1 cellular context compared by ENCODE assay signal in the genomic region with DNA sequence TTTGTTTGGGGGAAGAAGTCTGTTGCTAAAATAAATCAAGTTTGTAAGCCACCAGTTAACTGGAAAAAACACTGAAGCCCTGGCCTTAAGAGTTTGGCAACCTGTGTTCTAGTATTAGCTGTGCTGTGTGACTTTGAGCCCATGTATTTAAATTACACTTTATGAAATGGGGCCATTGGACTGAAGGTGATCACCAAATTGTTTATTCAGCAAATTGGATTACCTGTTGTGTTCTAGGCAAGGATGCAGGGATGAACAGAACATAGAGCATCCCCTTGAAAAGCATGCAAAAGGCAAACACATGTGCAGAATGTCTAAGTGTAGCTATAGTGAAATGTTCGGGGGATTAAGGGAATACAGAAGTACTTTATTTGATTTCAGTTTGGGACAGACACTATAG.
TF ChIP-seq lines count a peak whose summit lies in the region.

No MANE protein-coding gene starts in this region.

TF ChIP-seq in A549, 52 proteins besides CTCF, POLR2A, EP300 and RAD21 (continued from another document):
- TF ChIP-seq, protein P1, sequence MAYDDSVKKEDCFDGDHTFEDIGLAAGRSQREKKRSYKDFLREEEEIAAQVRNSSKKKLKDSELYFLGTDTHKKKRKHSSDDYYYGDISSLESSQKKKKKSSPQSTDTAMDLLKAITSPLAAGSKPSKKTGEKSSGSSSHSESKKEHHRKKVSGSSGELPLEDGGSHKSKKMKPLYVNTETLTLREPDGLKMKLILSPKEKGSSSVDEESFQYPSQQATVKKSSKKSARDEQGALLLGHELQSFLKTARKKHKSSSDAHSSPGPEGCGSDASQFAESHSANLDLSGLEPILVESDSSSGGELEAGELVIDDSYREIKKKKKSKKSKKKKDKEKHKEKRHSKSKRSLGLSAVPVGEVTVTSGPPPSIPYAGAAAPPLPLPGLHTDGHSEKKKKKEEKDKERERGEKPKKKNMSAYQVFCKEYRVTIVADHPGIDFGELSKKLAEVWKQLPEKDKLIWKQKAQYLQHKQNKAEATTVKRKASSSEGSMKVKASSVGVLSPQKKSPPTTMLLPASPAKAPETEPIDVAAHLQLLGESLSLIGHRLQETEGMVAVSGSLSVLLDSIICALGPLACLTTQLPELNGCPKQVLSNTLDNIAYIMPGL (CRISPR knock-in tag; IDR thresholded peaks at IDR 0.05; ENCODE audit: borderline replicate concordance): no peak
